ENCODE assay signal across 1 cellular context in genomic region chr22:20857838-20858614, GRCh38.
TF ChIP-seq lines count a peak whose summit lies in the region.

No MANE protein-coding gene starts in this region.

TF ChIP-seq in endothelial cell of umbilical vein, 7 proteins besides CTCF, POLR2A, EP300 and RAD21 (continued from another document):
- TF ChIP-seq MYC (IDR thresholded peaks at IDR 0.05; ENCODE audit: low read depth, low read length) (no peak), GATA2 (IDR thresholded peaks at IDR 0.05; ENCODE audit: insufficient read depth, insufficient read length, low read depth, low read length) (no peak)
